ENCODE assay signal across 1 cellular context in the genomic region with DNA sequence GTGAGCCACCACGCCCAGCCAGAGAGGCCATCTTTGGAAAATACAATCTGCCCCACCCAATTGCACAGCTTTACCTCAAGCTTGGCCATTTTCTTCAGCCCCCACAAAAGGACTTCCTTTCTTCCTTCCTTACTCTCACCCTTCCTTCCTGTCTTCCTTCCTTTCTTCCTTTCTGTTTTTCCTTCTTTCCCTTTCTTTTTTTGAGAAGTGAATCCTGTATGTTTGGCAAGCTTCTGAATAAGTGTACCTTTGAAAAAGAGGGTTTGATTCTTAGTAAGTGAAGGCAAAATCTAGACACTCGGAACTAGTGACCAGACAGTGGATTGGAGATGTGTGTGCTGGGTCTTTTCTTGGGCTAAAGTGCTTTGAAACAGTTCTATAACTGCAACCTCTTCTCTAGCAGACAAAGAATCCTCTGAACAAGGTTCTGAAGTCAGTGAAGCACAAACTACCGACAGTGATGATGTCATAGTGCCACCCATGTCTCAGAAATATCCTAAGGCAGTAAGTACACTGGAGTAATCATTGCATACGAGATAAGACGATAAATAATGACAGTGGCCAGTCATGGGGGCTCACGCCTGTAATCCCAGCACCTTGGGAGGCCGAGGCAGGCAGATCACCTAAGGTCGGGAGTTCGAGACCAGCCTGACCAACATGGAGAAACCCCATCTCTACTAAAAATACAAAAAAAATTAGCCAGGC.
A peak's percentile ranks its signal among the peaks of the same experiment; 100 is the strongest.
TF ChIP-seq lines count a peak whose summit lies in the region.

No MANE protein-coding gene starts in this region.

TF ChIP-seq in HEK293, 187 proteins besides CTCF, POLR2A, EP300 and RAD21 (continued from another document and continues in another):
- TF ChIP-seq ZNF585B (tag by site-specific recombination; IDR thresholded peaks at IDR 0.05) (no peak), ZBTB48 (tag by site-specific recombination; IDR thresholded peaks at IDR 0.05) (no peak), ZNF560 (tag by site-specific recombination; IDR thresholded peaks at IDR 0.05; ENCODE audit: borderline replicate concordance) (no peak), ZNF658 (tag by site-specific recombination; IDR thresholded peaks at IDR 0.05) (no peak), ZBTB21 (tag by site-specific recombination; IDR thresholded peaks at IDR 0.05) (peak; percentile 88), SP7 (tag by site-specific recombination; IDR thresholded peaks at IDR 0.05) (peak; percentile 58), GLIS1 (tag by site-specific recombination; IDR thresholded peaks at IDR 0.05) (peak; percentile 45; the same call in 1 of the 2 replicates), ZFP69B (tag by site-specific recombination; IDR thresholded peaks at IDR 0.05) (no peak), ZNF391 (tag by site-specific recombination; IDR thresholded peaks at IDR 0.05; ENCODE audit: borderline replicate concordance, low read depth) (no peak), ZNF596 (tag by site-specific recombination; IDR thresholded peaks at IDR 0.05) (no peak), GLIS2 (tag by site-specific recombination; IDR thresholded peaks at IDR 0.05) (no peak; the same call in 1 of the 2 replicates), ZNF561 (tag by site-specific recombination; IDR thresholded peaks at IDR 0.05; ENCODE audit: borderline replicate concordance) (no peak), ZNF239 (tag by site-specific recombination; IDR thresholded peaks at IDR 0.05) (no peak), SP2 (tag by site-specific recombination; IDR thresholded peaks at IDR 0.05) (no peak), ZNF626 (tag by site-specific recombination; IDR thresholded peaks at IDR 0.05) (no peak), BCL11A (tag by site-specific recombination; IDR thresholded peaks at IDR 0.05; ENCODE audit: low read depth) (no peak), ZNF132 (tag by site-specific recombination; IDR thresholded peaks at IDR 0.05; ENCODE audit: borderline replicate concordance) (no peak), ZNF18 (tag by site-specific recombination; IDR thresholded peaks at IDR 0.05) (no peak), ZNF600 (tag by site-specific recombination; IDR thresholded peaks at IDR 0.05) (no peak), GFI1B (tag by site-specific recombination; IDR thresholded peaks at IDR 0.05) (no peak), ZNF501 (tag by site-specific recombination; IDR thresholded peaks at IDR 0.05) (no peak), ZNF518A (tag by site-specific recombination; conservative IDR thresholded peaks at IDR 0.05; ENCODE audit: low read depth) (no peak), ZNF184 (tag by site-specific recombination; IDR thresholded peaks at IDR 0.05) (no peak), ZNF362 (tag by site-specific recombination; IDR thresholded peaks at IDR 0.05) (no peak), ZNF549 (tag by site-specific recombination; IDR thresholded peaks at IDR 0.05) (no peak), SETDB1 (IDR thresholded peaks at IDR 0.05; ENCODE audit: insufficient read length, low read length) (no peak), ZNF175 (tag by site-specific recombination; IDR thresholded peaks at IDR 0.05) (no peak), HIC1 (tag by site-specific recombination; IDR thresholded peaks at IDR 0.05) (no peak), KLF10 (tag by site-specific recombination; IDR thresholded peaks at IDR 0.05) (no peak), REST (tag by site-specific recombination; IDR thresholded peaks at IDR 0.05) (no peak), ZSCAN5A (tag by site-specific recombination; IDR thresholded peaks at IDR 0.05) (no peak), PRDM1 (tag by site-specific recombination; IDR thresholded peaks at IDR 0.05) (peak; percentile 84), ZNF274 (IDR thresholded peaks at IDR 0.05; ENCODE audit: low read length) (no peak), ZNF274 (tag by site-specific recombination; IDR thresholded peaks at IDR 0.05; ENCODE audit: borderline replicate concordance) (no peak)
- TF ChIP-seq, protein P1, sequence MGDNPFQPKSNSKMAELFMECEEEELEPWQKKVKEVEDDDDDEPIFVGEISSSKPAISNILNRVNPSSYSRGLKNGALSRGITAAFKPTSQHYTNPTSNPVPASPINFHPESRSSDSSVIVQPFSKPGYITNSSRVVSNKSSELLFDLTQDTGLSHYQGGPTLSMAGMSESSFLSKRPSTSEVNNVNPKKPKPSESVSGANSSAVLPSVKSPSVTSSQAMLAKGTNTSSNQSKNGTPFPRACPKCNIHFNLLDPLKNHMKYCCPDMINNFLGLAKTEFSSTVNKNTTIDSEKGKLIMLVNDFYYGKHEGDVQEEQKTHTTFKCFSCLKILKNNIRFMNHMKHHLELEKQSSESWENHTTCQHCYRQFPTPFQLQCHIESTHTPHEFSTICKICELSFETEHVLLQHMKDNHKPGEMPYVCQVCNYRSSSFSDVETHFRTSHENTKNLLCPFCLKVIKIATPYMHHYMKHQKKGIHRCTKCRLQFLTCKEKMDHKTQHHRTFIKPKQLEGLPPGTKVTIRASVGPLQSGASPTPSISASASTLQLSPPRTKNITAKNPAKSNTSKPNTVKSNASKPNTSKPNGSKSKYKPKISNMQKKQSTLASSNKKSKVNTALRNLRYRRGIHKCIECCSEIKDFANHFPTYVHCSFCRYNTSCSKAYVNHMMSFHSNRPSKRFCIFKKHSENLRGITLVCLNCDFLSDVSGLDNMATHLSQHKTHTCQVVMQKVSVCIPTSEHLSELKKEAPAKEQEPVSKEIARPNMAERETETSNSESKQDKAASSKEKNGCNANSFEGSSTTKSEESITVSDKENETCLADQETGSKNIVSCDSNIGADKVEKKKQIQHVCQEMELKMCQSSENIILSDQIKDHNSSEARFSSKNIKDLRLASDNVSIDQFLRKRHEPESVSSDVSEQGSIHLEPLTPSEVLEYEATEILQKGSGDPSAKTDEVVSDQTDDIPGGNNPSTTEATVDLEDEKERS (tag by site-specific recombination; IDR thresholded peaks at IDR 0.05) = no peak
- TF ChIP-seq, protein P2, sequence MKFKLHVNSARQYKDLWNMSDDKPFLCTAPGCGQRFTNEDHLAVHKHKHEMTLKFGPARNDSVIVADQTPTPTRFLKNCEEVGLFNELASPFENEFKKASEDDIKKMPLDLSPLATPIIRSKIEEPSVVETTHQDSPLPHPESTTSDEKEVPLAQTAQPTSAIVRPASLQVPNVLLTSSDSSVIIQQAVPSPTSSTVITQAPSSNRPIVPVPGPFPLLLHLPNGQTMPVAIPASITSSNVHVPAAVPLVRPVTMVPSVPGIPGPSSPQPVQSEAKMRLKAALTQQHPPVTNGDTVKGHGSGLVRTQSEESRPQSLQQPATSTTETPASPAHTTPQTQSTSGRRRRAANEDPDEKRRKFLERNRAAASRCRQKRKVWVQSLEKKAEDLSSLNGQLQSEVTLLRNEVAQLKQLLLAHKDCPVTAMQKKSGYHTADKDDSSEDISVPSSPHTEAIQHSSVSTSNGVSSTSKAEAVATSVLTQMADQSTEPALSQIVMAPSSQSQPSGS (tag by site-specific recombination; IDR thresholded peaks at IDR 0.05; ENCODE audit: low read depth) = peak; percentile 93
